Comparison of ENCODE assay signal across 1 cellular context in genomic region chr12:106522708-106523107, GRCh38.
A peak's percentile ranks its signal among the peaks of the same experiment; 100 is the strongest.
TF ChIP-seq lines count a peak whose summit lies in the region.

No MANE protein-coding gene starts in this region.

TF ChIP-seq in K562, 482 proteins besides CTCF, POLR2A, EP300 and RAD21 (continued from another document and continues in another):
- TF ChIP-seq MXI1 (IDR thresholded peaks at IDR 0.05; ENCODE audit: low read depth, low read length) = no peak
- TF ChIP-seq ZNF780A (CRISPR knock-in tag; IDR thresholded peaks at IDR 0.05) = no peak
- no peak for TF ChIP-seq FOXA1 (IDR thresholded peaks at IDR 0.05; ENCODE audit: borderline replicate concordance)
- no peak for TF ChIP-seq ZNF197 (CRISPR knock-in tag; IDR thresholded peaks at IDR 0.05; ENCODE audit: low read depth)
- no peak for TF ChIP-seq FOS (IDR thresholded peaks at IDR 0.05; ENCODE audit: extremely low read depth, insufficient read length)
- TF ChIP-seq CCNT2 (IDR thresholded peaks at IDR 0.05; ENCODE audit: borderline replicate concordance, extremely low read depth, insufficient read length, low read depth, low read length) = no peak
- TF ChIP-seq SMARCA4 (IDR thresholded peaks at IDR 0.05) = peak; percentile 77
- no peak for TF ChIP-seq ZNF57 (CRISPR knock-in tag; IDR thresholded peaks at IDR 0.05)
- no peak for TF ChIP-seq CHD7 (IDR thresholded peaks at IDR 0.05; ENCODE audit: low read depth, low read length)
- TF ChIP-seq ZSCAN29 (IDR thresholded peaks at IDR 0.05) = no peak
- TF ChIP-seq FOXM1 (IDR thresholded peaks at IDR 0.05; ENCODE audit: low read depth) = no peak
- no peak for TF ChIP-seq FOXM1 (CRISPR knock-in tag; IDR thresholded peaks at IDR 0.05; ENCODE audit: low read depth)
- TF ChIP-seq, protein P1, sequence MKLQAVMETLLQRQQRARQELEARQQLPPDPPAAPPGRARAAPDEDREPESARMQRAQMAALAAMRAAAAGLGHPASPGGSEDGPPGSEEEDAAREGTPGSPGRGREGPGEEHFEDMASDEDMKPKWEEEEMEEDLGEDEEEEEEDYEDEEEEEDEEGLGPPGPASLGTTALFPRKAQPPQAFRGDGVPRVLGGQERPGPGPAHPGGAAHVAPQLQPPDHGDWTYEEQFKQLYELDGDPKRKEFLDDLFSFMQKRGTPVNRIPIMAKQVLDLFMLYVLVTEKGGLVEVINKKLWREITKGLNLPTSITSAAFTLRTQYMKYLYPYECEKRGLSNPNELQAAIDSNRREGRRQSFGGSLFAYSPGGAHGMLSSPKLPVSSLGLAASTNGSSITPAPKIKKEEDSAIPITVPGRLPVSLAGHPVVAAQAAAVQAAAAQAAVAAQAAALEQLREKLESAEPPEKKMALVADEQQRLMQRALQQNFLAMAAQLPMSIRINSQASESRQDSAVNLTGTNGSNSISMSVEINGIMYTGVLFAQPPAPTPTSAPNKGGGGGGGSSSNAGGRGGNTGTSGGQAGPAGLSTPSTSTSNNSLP (IDR thresholded peaks at IDR 0.05; ENCODE audit: borderline replicate concordance, low read depth, low read length) = no peak
- no peak for TF ChIP-seq GABPB2 (CRISPR knock-in tag; conservative IDR thresholded peaks at IDR 0.05)
- peak; percentile 21 for TF ChIP-seq DACH1 (IDR thresholded peaks at IDR 0.05; ENCODE audit: partially characterized antibody)
- TF ChIP-seq MYNN (IDR thresholded peaks at IDR 0.05) = no peak
- no peak for TF ChIP-seq MYNN (CRISPR knock-in tag; IDR thresholded peaks at IDR 0.05)
- TF ChIP-seq GATAD2B (IDR thresholded peaks at IDR 0.05; ENCODE audit: borderline replicate concordance) = no peak
- TF ChIP-seq MEF2A (IDR thresholded peaks at IDR 0.05; ENCODE audit: control insufficient read depth, low read depth, low read length) = no peak
- TF ChIP-seq RBM25 (IDR thresholded peaks at IDR 0.05; ENCODE audit: low read depth, low read length, severe bottlenecking) = no peak
- TF ChIP-seq CXXC5 (CRISPR knock-in tag; IDR thresholded peaks at IDR 0.05) = no peak
- no peak for TF ChIP-seq ZNF830 (CRISPR knock-in tag; IDR thresholded peaks at IDR 0.05)
- no peak for TF ChIP-seq CC2D1A (IDR thresholded peaks at IDR 0.05)
- TF ChIP-seq KLF13 (tag; IDR thresholded peaks at IDR 0.05; ENCODE audit: borderline replicate concordance, low read depth) = no peak
- TF ChIP-seq KAT7 (CRISPR knock-in tag; IDR thresholded peaks at IDR 0.05; ENCODE audit: borderline replicate concordance) = no peak
- TF ChIP-seq, protein P2, sequence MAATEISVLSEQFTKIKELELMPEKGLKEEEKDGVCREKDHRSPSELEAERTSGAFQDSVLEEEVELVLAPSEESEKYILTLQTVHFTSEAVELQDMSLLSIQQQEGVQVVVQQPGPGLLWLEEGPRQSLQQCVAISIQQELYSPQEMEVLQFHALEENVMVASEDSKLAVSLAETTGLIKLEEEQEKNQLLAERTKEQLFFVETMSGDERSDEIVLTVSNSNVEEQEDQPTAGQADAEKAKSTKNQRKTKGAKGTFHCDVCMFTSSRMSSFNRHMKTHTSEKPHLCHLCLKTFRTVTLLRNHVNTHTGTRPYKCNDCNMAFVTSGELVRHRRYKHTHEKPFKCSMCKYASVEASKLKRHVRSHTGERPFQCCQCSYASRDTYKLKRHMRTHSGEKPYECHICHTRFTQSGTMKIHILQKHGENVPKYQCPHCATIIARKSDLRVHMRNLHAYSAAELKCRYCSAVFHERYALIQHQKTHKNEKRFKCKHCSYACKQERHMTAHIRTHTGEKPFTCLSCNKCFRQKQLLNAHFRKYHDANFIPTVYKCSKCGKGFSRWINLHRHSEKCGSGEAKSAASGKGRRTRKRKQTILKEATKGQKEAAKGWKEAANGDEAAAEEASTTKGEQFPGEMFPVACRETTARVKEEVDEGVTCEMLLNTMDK (IDR thresholded peaks at IDR 0.05; ENCODE audit: borderline replicate concordance, insufficient read depth, low read depth, low read length, poor library complexity, severe bottlenecking) = no peak
- no peak for TF ChIP-seq HEY1 (CRISPR knock-in tag; IDR thresholded peaks at IDR 0.05; ENCODE audit: borderline replicate concordance)
- no peak for TF ChIP-seq POLR3A (IDR thresholded peaks at IDR 0.05; ENCODE audit: borderline replicate concordance, extremely low read depth, insufficient read depth, insufficient read length)
- no peak for TF ChIP-seq GTF2E2 (tag; IDR thresholded peaks at IDR 0.05)
- TF ChIP-seq KLF16 (IDR thresholded peaks at IDR 0.05) = no peak
- 0 out of 2 replicates have a peak, but pooled peaks have one; percentile 20 for TF ChIP-seq SMAD4 (CRISPR knock-in tag; conservative IDR thresholded peaks at IDR 0.05)
- TF ChIP-seq MAZ (CRISPR knock-in tag; conservative IDR thresholded peaks at IDR 0.05 in 1 of 2, IDR thresholded peaks at IDR 0.05 in 1 of 2) = no peak
- TF ChIP-seq BACH1 (tag; IDR thresholded peaks at IDR 0.05) = peak; percentile 88; the same call in 1 of the 2 replicates
- no peak for TF ChIP-seq HOXB6 (CRISPR knock-in tag; IDR thresholded peaks at IDR 0.05; ENCODE audit: borderline replicate concordance)
- TF ChIP-seq ZNF444 (CRISPR knock-in tag; IDR thresholded peaks at IDR 0.05) = no peak
- TF ChIP-seq, protein P3, sequence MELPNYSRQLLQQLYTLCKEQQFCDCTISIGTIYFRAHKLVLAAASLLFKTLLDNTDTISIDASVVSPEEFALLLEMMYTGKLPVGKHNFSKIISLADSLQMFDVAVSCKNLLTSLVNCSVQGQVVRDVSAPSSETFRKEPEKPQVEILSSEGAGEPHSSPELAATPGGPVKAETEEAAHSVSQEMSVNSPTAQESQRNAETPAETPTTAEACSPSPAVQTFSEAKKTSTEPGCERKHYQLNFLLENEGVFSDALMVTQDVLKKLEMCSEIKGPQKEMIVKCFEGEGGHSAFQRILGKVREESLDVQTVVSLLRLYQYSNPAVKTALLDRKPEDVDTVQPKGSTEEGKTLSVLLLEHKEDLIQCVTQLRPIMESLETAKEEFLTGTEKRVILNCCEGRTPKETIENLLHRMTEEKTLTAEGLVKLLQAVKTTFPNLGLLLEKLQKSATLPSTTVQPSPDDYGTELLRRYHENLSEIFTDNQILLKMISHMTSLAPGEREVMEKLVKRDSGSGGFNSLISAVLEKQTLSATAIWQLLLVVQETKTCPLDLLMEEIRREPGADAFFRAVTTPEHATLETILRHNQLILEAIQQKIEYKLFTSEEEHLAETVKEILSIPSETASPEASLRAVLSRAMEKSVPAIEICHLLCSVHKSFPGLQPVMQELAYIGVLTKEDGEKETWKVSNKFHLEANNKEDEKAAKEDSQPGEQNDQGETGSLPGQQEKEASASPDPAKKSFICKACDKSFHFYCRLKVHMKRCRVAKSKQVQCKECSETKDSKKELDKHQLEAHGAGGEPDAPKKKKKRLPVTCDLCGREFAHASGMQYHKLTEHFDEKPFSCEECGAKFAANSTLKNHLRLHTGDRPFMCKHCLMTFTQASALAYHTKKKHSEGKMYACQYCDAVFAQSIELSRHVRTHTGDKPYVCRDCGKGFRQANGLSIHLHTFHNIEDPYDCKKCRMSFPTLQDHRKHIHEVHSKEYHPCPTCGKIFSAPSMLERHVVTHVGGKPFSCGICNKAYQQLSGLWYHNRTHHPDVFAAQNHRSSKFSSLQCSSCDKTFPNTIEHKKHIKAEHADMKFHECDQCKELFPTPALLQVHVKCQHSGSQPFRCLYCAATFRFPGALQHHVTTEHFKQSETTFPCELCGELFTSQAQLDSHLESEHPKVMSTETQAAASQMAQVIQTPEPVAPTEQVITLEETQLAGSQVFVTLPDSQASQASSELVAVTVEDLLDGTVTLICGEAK (IDR thresholded peaks at IDR 0.05) = no peak
- TF ChIP-seq, protein P3 (CRISPR knock-in tag; IDR thresholded peaks at IDR 0.05) = no peak
- no peak for TF ChIP-seq SIX5 (IDR thresholded peaks at IDR 0.05; ENCODE audit: borderline replicate concordance in 1 of 2, insufficient read depth in 1 of 2, low read depth in 1 of 2, low read length in 2 of 2)
- TF ChIP-seq IFI16 (CRISPR knock-in tag; IDR thresholded peaks at IDR 0.05) = no peak
- TF ChIP-seq ZNF124 (CRISPR knock-in tag; IDR thresholded peaks at IDR 0.05) = no peak
